In genomic region chr15:79257454-79257853, GRCh38 we compare ENCODE assay signal across 1 cellular context.
TF ChIP-seq lines count a peak whose summit lies in the region.

No MANE protein-coding gene starts in this region.

TF ChIP-seq in K562, 482 proteins besides CTCF, POLR2A, EP300 and RAD21:
- TF ChIP-seq YY1 (IDR thresholded peaks at IDR 0.05; ENCODE audit: borderline replicate concordance in 1 of 3, control insufficient read depth in 1 of 3, extremely low read depth in 1 of 3, insufficient read depth in 3 of 3, insufficient read length in 1 of 3, insufficient replicate concordance in 2 of 3, low read depth in 1 of 3, low read length in 2 of 3) (peak in 1 of 3 experiments; percentile 62), DPF2 (IDR thresholded peaks at IDR 0.05) (no peak), CBFB (CRISPR knock-in tag; IDR thresholded peaks at IDR 0.05) (no peak), CBFA2T2 (conservative IDR thresholded peaks at IDR 0.05) (no peak), ZNF318 (IDR thresholded peaks at IDR 0.05; ENCODE audit: borderline replicate concordance in 1 of 2, low read depth in 1 of 2) (no peak), ELF4 (CRISPR knock-in tag; IDR thresholded peaks at IDR 0.05) (no peak), SNAPC5 (CRISPR knock-in tag; IDR thresholded peaks at IDR 0.05) (no peak), RFX5 (IDR thresholded peaks at IDR 0.05; ENCODE audit: low read depth, low read length) (no peak), ZNF143 (CRISPR knock-in tag; IDR thresholded peaks at IDR 0.05) (no peak), HCFC1 (IDR thresholded peaks at IDR 0.05; ENCODE audit: low read depth, low read length) (no peak), PCBP2 (IDR thresholded peaks at IDR 0.05; ENCODE audit: low read depth, low read length, poor library complexity, severe bottlenecking) (no peak), ZNF146 (CRISPR knock-in tag; IDR thresholded peaks at IDR 0.05; ENCODE audit: unreplicated experiment) (no peak), KLF6 (CRISPR knock-in tag; IDR thresholded peaks at IDR 0.05; ENCODE audit: borderline replicate concordance) (no peak), ATF3 (IDR thresholded peaks at IDR 0.05) (no peak), ATF3 (CRISPR knock-in tag; conservative IDR thresholded peaks at IDR 0.05) (no peak), SMARCB1 (IDR thresholded peaks at IDR 0.05; ENCODE audit: insufficient read length, low read depth) (no peak), TEAD1 (CRISPR knock-in tag; IDR thresholded peaks at IDR 0.05) (no peak), EP400 (IDR thresholded peaks at IDR 0.05) (0 out of 2 replicates have a peak, but pooled peaks have one; percentile 15), DACH1 (IDR thresholded peaks at IDR 0.05; ENCODE audit: partially characterized antibody) (no peak), PHF8 (IDR thresholded peaks at IDR 0.05; ENCODE audit: borderline replicate concordance, low read length) (no peak), TEAD2 (tag; IDR thresholded peaks at IDR 0.05) (no peak), SRF (CRISPR knock-in tag; IDR thresholded peaks at IDR 0.05) (no peak), CAMTA2 (CRISPR knock-in tag; conservative IDR thresholded peaks at IDR 0.05) (no peak), EGR1 (conservative IDR thresholded peaks at IDR 0.05) (peak; percentile 24; the same call in 1 of the 2 replicates), STAG1 (CRISPR knock-in tag; IDR thresholded peaks at IDR 0.05; ENCODE audit: borderline replicate concordance) (no peak)
